ENCODE assay signal across 8 cellular contexts in the genomic region with DNA sequence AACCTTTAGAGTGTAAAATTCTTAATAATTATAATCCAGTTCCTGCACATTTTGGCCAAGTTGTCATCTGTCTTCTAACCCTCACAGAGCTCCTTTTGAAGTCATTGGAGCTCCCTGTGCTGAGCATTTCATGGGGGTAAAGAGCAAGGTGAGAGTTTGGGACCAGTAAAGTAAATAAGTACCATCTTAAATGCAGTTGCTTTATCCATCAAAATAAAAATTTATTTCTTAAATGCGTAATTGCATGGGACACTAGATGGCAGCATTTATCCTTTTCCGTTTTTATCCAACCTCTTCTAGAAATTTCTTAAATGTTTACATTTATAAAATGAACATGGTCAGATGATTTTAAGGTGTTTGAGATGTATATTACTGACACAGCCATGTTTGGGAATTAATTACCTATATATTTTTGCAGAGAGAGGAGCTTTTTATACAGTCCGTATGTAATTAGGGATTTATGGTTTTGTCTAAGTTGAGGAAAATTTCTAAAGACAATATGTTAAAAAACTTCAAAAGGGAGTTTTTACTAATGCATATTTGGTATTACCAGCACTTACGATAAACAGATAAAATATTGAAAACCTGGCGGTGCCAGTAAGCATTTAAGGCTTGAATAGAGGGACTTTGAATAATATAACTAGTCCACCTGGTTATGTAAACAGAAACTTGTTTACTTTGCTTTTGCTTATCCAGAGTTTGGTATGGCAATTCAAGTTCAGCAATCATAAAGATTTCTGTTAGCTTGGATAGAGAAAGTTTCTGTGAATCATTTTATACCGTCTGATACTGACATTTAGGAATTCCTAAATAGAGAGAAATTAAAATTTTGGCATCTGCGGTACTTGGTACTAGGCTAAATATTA. TPM values are rescaled to one million over a fixed set of nuclear protein-coding genes. Genes with fewer than 3 reads are reported as not detected.
A peak's percentile ranks its signal among the peaks of the same experiment; 100 is the strongest.
DNase-seq lines count a peak whose midpoint lies in the region; ATAC-seq, FAIRE-seq and TF ChIP-seq lines count a peak whose summit lies in the region.

No MANE protein-coding gene starts in this region.

- H3K4me1 ChIP-seq in GM12878 (ENCODE audit: control insufficient read depth, insufficient read depth, low read length) = peaks cover 23% of the 10 kb centered on the region
- H3K4me1 ChIP-seq in lower lobe of right lung = peaks cover 37% of the 10 kb centered on the region

- H3K79me2 ChIP-seq in GM12878 (ENCODE audit: control insufficient read depth, insufficient read depth, low read length) = peaks cover 19% of the 10 kb centered on the region

- no peak for TF ChIP-seq POLR2A in GM12878 (IDR thresholded peaks at IDR 0.05; ENCODE audit: low read depth, low read length)

- ATAC-seq in GM12878 (no peak), lower lobe of right lung (no peak), HG03457 (IDR thresholded peaks at IDR 0.05; ENCODE audit: unreplicated experiment) (no peak)

- H4K20me1 ChIP-seq in GM12878 (ENCODE audit: control insufficient read depth, insufficient read depth) = no peaks in the 10 kb centered on the region

- H3K36me3 ChIP-seq in GM12878 (ENCODE audit: control insufficient read depth in 2 of 2, insufficient read depth in 2 of 2, low read length in 1 of 2) (peaks cover 3 to 11% of the 10 kb centered on the region in 2 experiments; a peak in 3 of 4 replicates), lower lobe of right lung (peaks cover 37% of the 10 kb centered on the region)

- H3K27ac ChIP-seq in C4-2B (no peak overlapping the region), GM12878 (ENCODE audit: control insufficient read depth, insufficient read depth) (no peak overlapping the region), lower lobe of right lung (no peak overlapping the region)

- H3K4me2 ChIP-seq in GM12878 (ENCODE audit: control insufficient read depth, insufficient read depth) = no peak overlapping the region

- H3K27me3 ChIP-seq in GM12878 (replicated peaks in 1 of 2; ENCODE audit: control insufficient read depth in 2 of 2, insufficient read depth in 2 of 2, low read length in 1 of 2) (no peaks in the 10 kb centered on the region), lower lobe of right lung (ENCODE audit: low read depth) (no peaks in the 10 kb centered on the region)

- POLR2A ChIA-PET in GM12878 (lab: Charles Lee) = no interaction called here

- H3K9me3 ChIP-seq in GM12878 (replicated peaks; ENCODE audit: control insufficient read depth, insufficient read depth, low read length) (no peaks in the 10 kb centered on the region), lower lobe of right lung (no peaks in the 10 kb centered on the region)

- in situ Hi-C loops in GM12878 (cut with MboI) = loop anchor here (25.0 kb wide), 1 partner anchor 603 kb away; a partner anchor contains a TSS

- no peak for TF ChIP-seq EP300 in GM12878 (IDR thresholded peaks at IDR 0.05; ENCODE audit: borderline replicate concordance in 1 of 2, control insufficient read depth in 1 of 2, low read depth in 2 of 2, low read length in 2 of 2)

- SMC1A ChIA-PET in GM12878 (lab: Charles Lee; ENCODE audit: uncharacterized antibody, unreplicated experiment) = interaction anchor here (0.9 to 2.4 kb wide), 6 partner anchors 9 to 57 kb away, joined by 3 to 12 read pairs (median 6); no protein-coding TSS in a partner anchor

- CTCF ChIA-PET in GM12878 (lab: Yijun Ruan, JAX) = interaction anchor here (0.6 to 3.2 kb wide), 18 partner anchors 9 to 209 kb away, joined by 3 to 31 read pairs (median 5); no protein-coding TSS in a partner anchor

- no TSS peak for BruUV-seq in GM12878 (replicated peaks; lab: Mats Ljungman, UMichigan)

- no peak overlapping the region for H2AFZ ChIP-seq in GM12878 (ENCODE audit: control insufficient read depth, low read depth, low read length)

- TF ChIP-seq CTCF in C4-2B (conservative IDR thresholded peaks at IDR 0.05) (peak; percentile 85), GM12878 (IDR thresholded peaks at IDR 0.05 in 2 of 3, conservative IDR thresholded peaks at IDR 0.05 in 1 of 3; ENCODE audit: control insufficient read depth in 2 of 3, extremely low read depth in 1 of 3, insufficient read depth in 1 of 3, low read depth in 3 of 3, low read length in 3 of 3) (peak; percentile 8 to 55 (median 41); a peak in 4 of 6 replicates), lower lobe of right lung (IDR thresholded peaks at IDR 0.05) (peak; percentile 56)

- H3K9ac ChIP-seq in GM12878 (ENCODE audit: control insufficient read depth, insufficient read depth, low read length) = no peak overlapping the region

- no peak for FAIRE-seq in GM12878 (lab: Jason Lieb, UNC)

- peak; percentile 51; the same call in 1 of the 2 replicates for TF ChIP-seq RAD21 in GM12878 (IDR thresholded peaks at IDR 0.05; ENCODE audit: insufficient read depth, low read depth, low read length)

- RAD21 ChIA-PET in GM12878 (lab: Charles Lee; ENCODE audit: unreplicated experiment) = interaction anchor here (0.9 to 1.6 kb wide), 5 partner anchors 23 to 65 kb away, joined by 3 read pairs; no protein-coding TSS in a partner anchor

- whole genome bisulfite sequencing in GM12878 (ENCODE audit: insufficient coverage, insufficient replicate concordance, low lambda C conversion rate, missing lambda C conversion rate) = 63% methylated on average over 7 of the region's 7 CpGs

- H3K4me3 ChIP-seq in GM12878 (no peak overlapping the region), lower lobe of right lung (no peak overlapping the region)

- intact Hi-C loops in GM12878 (cut with micrococcal nuclease; ENCODE audit: unreplicated experiment) (no loop called here), lower lobe of right lung (cut with DNase I) (no loop called here), posterior cingulate gyrus (cut with DNase I) (no loop called here)

- DNase-seq in Kasumi-1 (lab: John Stamatoyannopoulos, UW) (peak; percentile 6 to 12), GM12878 (ENCODE audit: low read depth, low spot score) (no peak), lower lobe of right lung (no peak), SIG-M5 treated with dmso at 0.1 percent for 504 hours (lab: John Stamatoyannopoulos, UW; ENCODE audit: unreplicated experiment) (no peak), posterior cingulate gyrus (no peak)
- DNase-seq in activated naive CD4-positive, alpha-beta T cell treated with anti-CD3 and anti-CD28 coated beads, Interleukin-2, amount 50 U/mL, for 16 hours = no peak

TF ChIP-seq in GM12878, 131 proteins besides CTCF, POLR2A, EP300 and RAD21 (continues in another document):
- TF ChIP-seq SP1 (IDR thresholded peaks at IDR 0.05; ENCODE audit: low read depth, low read length) (no peak), TAF1 (IDR thresholded peaks at IDR 0.05; ENCODE audit: borderline replicate concordance, low read depth, low read length) (no peak), EED (IDR thresholded peaks at IDR 0.05; ENCODE audit: low read depth) (no peak), NFIC (IDR thresholded peaks at IDR 0.05; ENCODE audit: low read depth, low read length) (no peak), RCOR1 (conservative IDR thresholded peaks at IDR 0.05; ENCODE audit: low read depth, low read length) (no peak), ZZZ3 (IDR thresholded peaks at IDR 0.05; ENCODE audit: control insufficient read depth, insufficient read length, low read depth) (no peak), ZNF274 (IDR thresholded peaks at IDR 0.05; ENCODE audit: insufficient read depth, insufficient read length) (no peak), ZNF207 (IDR thresholded peaks at IDR 0.05; ENCODE audit: borderline replicate concordance) (no peak), STAT1 (conservative IDR thresholded peaks at IDR 0.05) (no peak), HDAC2 (IDR thresholded peaks at IDR 0.05) (no peak), E2F4 (IDR thresholded peaks at IDR 0.05; ENCODE audit: low read depth, low read length) (no peak), JUNB (IDR thresholded peaks at IDR 0.05) (no peak)
- TF ChIP-seq, protein P1, sequence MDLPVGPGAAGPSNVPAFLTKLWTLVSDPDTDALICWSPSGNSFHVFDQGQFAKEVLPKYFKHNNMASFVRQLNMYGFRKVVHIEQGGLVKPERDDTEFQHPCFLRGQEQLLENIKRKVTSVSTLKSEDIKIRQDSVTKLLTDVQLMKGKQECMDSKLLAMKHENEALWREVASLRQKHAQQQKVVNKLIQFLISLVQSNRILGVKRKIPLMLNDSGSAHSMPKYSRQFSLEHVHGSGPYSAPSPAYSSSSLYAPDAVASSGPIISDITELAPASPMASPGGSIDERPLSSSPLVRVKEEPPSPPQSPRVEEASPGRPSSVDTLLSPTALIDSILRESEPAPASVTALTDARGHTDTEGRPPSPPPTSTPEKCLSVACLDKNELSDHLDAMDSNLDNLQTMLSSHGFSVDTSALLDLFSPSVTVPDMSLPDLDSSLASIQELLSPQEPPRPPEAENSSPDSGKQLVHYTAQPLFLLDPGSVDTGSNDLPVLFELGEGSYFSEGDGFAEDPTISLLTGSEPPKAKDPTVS (IDR thresholded peaks at IDR 0.05; ENCODE audit: low read depth, low read length) = peak; percentile 73

RNA-seq across cellular contexts. Expression of gene ACSL3, which starts 54.5 kb away (rescaled TPM):
- total RNA-seq in GM12878 (2013; cell fraction: nucleolus; rRNA removed) = 65.0 and 68.1 TPM in 2 replicates
- 62.6 and 73.2 TPM in 2 replicates for total RNA-seq in GM12878 (2014; rRNA removed)
- 78.9 and 83.9 TPM in 2 replicates for total RNA-seq in GM12878 (2014; rRNA removed; fragmentation: Illumina TruSeq; extraction: Trizol)
- total RNA-seq in GM12878 (2021) = 70.1 and 81.5 TPM in 2 replicates
- 15.8 TPM for polyA plus RNA-seq in GM12878 (2011; ENCODE audit: low read depth)
- polyA plus RNA-seq in GM12878 (2011; rRNA removed) = 50.3 and 60.0 TPM in 2 replicates
- 32.5 and 34.1 TPM in 2 replicates for polyA plus RNA-seq in GM12878 (2011; cell fraction: cytosol; rRNA removed)
- 13.5 and 22.8 TPM in 2 replicates for polyA plus RNA-seq in GM12878 (2011; cell fraction: nucleus; rRNA removed)
- polyA plus RNA-seq in GM12878 (2012) = 23.6 and 24.0 TPM in 2 replicates
- polyA plus RNA-seq in GM12878 (2014; fragmentation: Illumina TruSeq; extraction: Trizol) = 54.6 and 70.9 TPM in 2 replicates
- 10 to 100 TPM; 15.6 to 24.0 TPM for polyA plus RNA-seq in GM12878 (2014; fragmentation: Nextera tagmentation; extraction: Ambion mirVana)
- 44.3 and 53.1 TPM in 2 replicates for polyA plus RNA-seq in GM12878 (2014; rRNA removed)
- polyA plus RNA-seq in GM12878 (2016; fragmentation: Nextera tagmentation; extraction: Ambion mirVana) = 10 to 100 TPM; 58.8 to 73.6 TPM
- polyA minus RNA-seq in GM12878 (2011; rRNA and poly(A)+ RNA removed) = 89.6 and 154 TPM in 2 replicates
- polyA minus RNA-seq in GM12878 (2011; cell fraction: cytosol; rRNA and poly(A)+ RNA removed) = 27.4 and 46.4 TPM in 2 replicates
- polyA minus RNA-seq in GM12878 (2011; cell fraction: nucleus; rRNA and poly(A)+ RNA removed) = 20.6 and 49.3 TPM in 2 replicates
- total RNA-seq in lower lobe of right lung = 74.2 TPM

Comparison
In these comparisons a context has a peak if more than half of its experiments do, and no peak if none do; other contexts are left out.
1. DNase-seq: peak in Kasumi-1 (2 of 2); none in GM12878 (single experiment), lower lobe of right lung (single experiment), SIG-M5 treated with dmso at 0.1 percent for 504 hours (single experiment), activated naive CD4-positive, alpha-beta T cell treated with anti-CD3 and anti-CD28 coated beads, Interleukin-2, amount 50 U/mL, for 16 hours (single experiment) and posterior cingulate gyrus (0 of 10).
2. Peak in every context shown above with its lines, with median percentiles within 50 percentile points of each other: CTCF ChIP-seq.